Comparison of ENCODE assay signal across 30 cellular contexts in the genomic region with DNA sequence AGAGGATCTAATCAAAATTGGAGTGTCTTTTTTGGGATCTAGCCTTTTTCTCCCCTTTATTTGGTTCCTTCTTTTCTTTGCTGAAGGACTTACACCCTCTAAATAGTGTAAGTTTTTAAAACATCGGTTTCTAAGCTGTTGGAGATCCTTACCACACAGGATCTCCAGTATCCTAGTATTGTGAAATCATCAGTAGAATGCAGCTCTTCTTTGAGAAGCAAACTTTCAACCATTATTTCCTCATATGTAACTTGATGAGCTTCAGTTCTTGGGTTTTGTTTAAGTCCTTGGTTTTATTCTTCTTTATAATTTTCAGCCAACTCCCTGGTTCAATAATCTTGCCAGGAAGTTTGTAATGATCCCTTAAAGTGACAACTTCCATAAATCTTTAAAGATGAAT. TPM values are rescaled to one million over a fixed set of nuclear protein-coding genes. Genes with fewer than 3 reads are reported as not detected.
DNase-seq lines count a peak whose midpoint lies in the region; ATAC-seq and TF ChIP-seq lines count a peak whose summit lies in the region.
"Had no signal": no experiment of that assay in that cellular context is flagged by ENCODE, and none has a peak within 500 bp of the region (broad histone marks: within the 10 kb centered on the region; RNA-seq: fewer than 3 reads in every experiment).

No MANE protein-coding gene starts in this region.

- H3F3A ChIP-seq in neural progenitor cell (ENCODE audit: low read depth): no peaks in the 10 kb centered on the region

- POLR2A ChIA-PET in MCF 10A (lab: Yijun Ruan, JAX): no interaction called here

- no peak overlapping the region for H3K4me2 ChIP-seq in neural progenitor cell
- H3K4me2 ChIP-seq: A549 had no signal

- TF ChIP-seq POLR2A in breast epithelium (IDR thresholded peaks at IDR 0.05): no peak

- H3K4me1 ChIP-seq in breast epithelium (no peaks in the 10 kb centered on the region), adipocyte (ENCODE audit: control insufficient read depth, insufficient read depth, low read length) (peaks cover 15% of the 10 kb centered on the region), neural progenitor cell (peaks cover 6% of the 10 kb centered on the region)
- H3K4me1 ChIP-seq: A549, esophagus muscularis mucosa, psoas muscle, SJSA1 had no signal

- H3K9me3 Mint-ChIP-seq in MCF 10A (ENCODE audit: unreplicated experiment) (no peaks in the 10 kb centered on the region), neural progenitor cell (no peaks in the 10 kb centered on the region)
- H3K9me3 Mint-ChIP-seq: activated T-cell treated with anti-CD3 and anti-CD28 coated beads, Interleukin-2, amount 50 U/mL, for 24 hours; endodermal cell; IgD-negative memory B cell had no signal

- no peaks in the 10 kb centered on the region for H3K36me3 ChIP-seq in breast epithelium
- H3K36me3 ChIP-seq in adipocyte (ENCODE audit: control insufficient read depth, insufficient read depth, low read length, severe bottlenecking): peaks cover 45% of the 10 kb centered on the region
- no peaks in the 10 kb centered on the region for H3K36me3 ChIP-seq in neural progenitor cell
- H3K36me3 ChIP-seq: SJSA1 had no signal

- H3K79me2 ChIP-seq in neural progenitor cell (ENCODE audit: low read depth): no peaks in the 10 kb centered on the region

- intact Hi-C loops in breast epithelium (cut with DNase I; ENCODE audit: low total_unique reads): no loop called here
- intact Hi-C loops in MCF 10A (cut with micrococcal nuclease): loop anchor here (5.0 kb wide), 1 partner anchor 282 kb away; no protein-coding TSS in a partner anchor

- no peaks in the 10 kb centered on the region for H3K9me3 ChIP-seq in breast epithelium
- no peaks in the 10 kb centered on the region for H3K9me3 ChIP-seq in adipocyte (ENCODE audit: control insufficient read depth, low read length)
- H3K9me3 ChIP-seq in neural progenitor cell (ENCODE audit: low read depth): no peaks in the 10 kb centered on the region
- H3K9me3 ChIP-seq: A549, esophagus muscularis mucosa, MG63, psoas muscle, SJSA1 had no signal

- ATAC-seq in GM21786 (IDR thresholded peaks at IDR 0.05; ENCODE audit: unreplicated experiment): no peak
- ATAC-seq: A549; activated CD4-positive, alpha-beta T cell treated with anti-CD3 and anti-CD28 coated beads for 36 hours; HCT116; psoas muscle had no signal

- TF ChIP-seq CTCF in breast epithelium (IDR thresholded peaks at IDR 0.05): no peak
- TF ChIP-seq CTCF in MCF 10A (IDR thresholded peaks at IDR 0.05; ENCODE audit: unreplicated experiment): no peak
- no peak for TF ChIP-seq CTCF in neural progenitor cell (IDR thresholded peaks at IDR 0.05)

- H3K4me3 ChIP-seq in breast epithelium (no peak overlapping the region), adipocyte (ENCODE audit: low read length) (no peak overlapping the region), neural progenitor cell (no peak overlapping the region)
- H3K4me3 ChIP-seq: A549, coronary artery, esophagus muscularis mucosa, lung, MG63, psoas muscle, SJSA1 had no signal

- no peak overlapping the region for H3K4me3 Mint-ChIP-seq in MCF 10A (ENCODE audit: unreplicated experiment)
- no peak overlapping the region for H3K4me3 Mint-ChIP-seq in neural progenitor cell
- H3K4me3 Mint-ChIP-seq: activated CD4-positive, alpha-beta T cell treated with anti-CD3 and anti-CD28 coated beads for 36 hours; activated T-cell treated with anti-CD3 and anti-CD28 coated beads, Interleukin-2, amount 50 U/mL, for 24 hours; endodermal cell; IgD-negative memory B cell had no signal

- no peak overlapping the region for H3K9ac ChIP-seq in adipocyte (ENCODE audit: low read length)
- no peak overlapping the region for H3K9ac ChIP-seq in neural progenitor cell

- CTCF ChIA-PET in MCF 10A (lab: Yijun Ruan, JAX): interaction anchor here (0.6 to 0.9 kb wide), 2 partner anchors 144 to 288 kb away, joined by 3 read pairs; no protein-coding TSS in a partner anchor

- H3K4me1 Mint-ChIP-seq in MCF 10A (ENCODE audit: insufficient read depth, unreplicated experiment) (no peaks in the 10 kb centered on the region), neural progenitor cell (peaks cover 2% of the 10 kb centered on the region)
- H3K4me1 Mint-ChIP-seq: activated CD4-positive, alpha-beta T cell treated with anti-CD3 and anti-CD28 coated beads for 36 hours had no signal

- DNase-seq in breast epithelium (ENCODE audit: low spot score in 2 of 2) (no peak), MCF 10A (ENCODE audit: unreplicated experiment) (no peak), adipocyte (ENCODE audit: low read depth) (peak; percentile 86), fibroblast of the conjunctiva (ENCODE audit: low read depth) (peak; percentile 51), neural progenitor cell (ENCODE audit: low spot score) (no peak), NCI-H510A treated with DMSO at 0.1 percent for 48 hours (lab: John Stamatoyannopoulos, UW) (no peak), HT-29 (ENCODE audit: low spot score) (no peak)
- DNase-seq: activated CD4-positive, alpha-beta T cell treated with anti-CD3 and anti-CD28 coated beads for 36 hours; activated CD8-positive, alpha-beta memory T cell treated with anti-CD3 and anti-CD28 coated beads for 24 hours; activated T-cell treated with anti-CD3 and anti-CD28 coated beads, Interleukin-2, amount 50 U/mL, for 24 hours; Calu3; DND-41; endodermal cell; glutamatergic neuron; MG63; NCI-H146; NCI-H524; psoas muscle; small intestine; stimulated activated CD4-positive, alpha-beta T cell treated with anti-CD3 and anti-CD28 coated beads, Interleukin-2, amount 100 ng/mL, for 24 hours; substantia nigra had no signal

- peaks cover 23% of the 10 kb centered on the region for H3K36me3 Mint-ChIP-seq in MCF 10A (ENCODE audit: insufficient read depth, unreplicated experiment)
- H3K36me3 Mint-ChIP-seq in neural progenitor cell: peaks cover 32% of the 10 kb centered on the region
- H3K36me3 Mint-ChIP-seq: IgD-negative memory B cell had no signal

- H3K27me3 ChIP-seq in breast epithelium (no peaks in the 10 kb centered on the region), adipocyte (replicated peaks; ENCODE audit: control insufficient read depth, insufficient read depth, low read length) (no peaks in the 10 kb centered on the region), neural progenitor cell (no peaks in the 10 kb centered on the region)
- H3K27me3 ChIP-seq: esophagus muscularis mucosa, MG63, SJSA1 had no signal

- H4K20me1 ChIP-seq in neural progenitor cell (ENCODE audit: low read depth): no peaks in the 10 kb centered on the region

- BruUV-seq in MCF 10A (replicated peaks; lab: Mats Ljungman, UMichigan): no TSS peak

- peak overlapping the region; percentile 3 to 32 for H3K27ac ChIP-seq in breast epithelium
- no peak overlapping the region for H3K27ac ChIP-seq in neural progenitor cell
- H3K27ac ChIP-seq: A549, C4-2B, coronary artery, esophagus muscularis mucosa, psoas muscle, SJSA1 had no signal

- no peaks in the 10 kb centered on the region for H3K27me3 Mint-ChIP-seq in MCF 10A (ENCODE audit: insufficient read depth, unreplicated experiment)
- H3K27me3 Mint-ChIP-seq in neural progenitor cell (ENCODE audit: insufficient read depth, low read depth): no peaks in the 10 kb centered on the region
- H3K27me3 Mint-ChIP-seq: activated CD4-positive, alpha-beta T cell treated with anti-CD3 and anti-CD28 coated beads for 36 hours; activated T-cell treated with anti-CD3 and anti-CD28 coated beads, Interleukin-2, amount 50 U/mL, for 24 hours had no signal

- no peak overlapping the region for H3K27ac Mint-ChIP-seq in MCF 10A (ENCODE audit: low read depth, unreplicated experiment)
- H3K27ac Mint-ChIP-seq in neural progenitor cell: no peak overlapping the region
- H3K27ac Mint-ChIP-seq: activated CD4-positive, alpha-beta T cell treated with anti-CD3 and anti-CD28 coated beads for 36 hours; activated T-cell treated with anti-CD3 and anti-CD28 coated beads, Interleukin-2, amount 50 U/mL, for 24 hours; endodermal cell; IgD-negative memory B cell had no signal

- H2AFZ ChIP-seq in neural progenitor cell (replicated peaks): no peak overlapping the region

RNA-seq across cellular contexts. Expression of gene TTC23L, which starts 35.0 kb away (rescaled TPM):
- total RNA-seq in breast epithelium (1 to 10 TPM in 2 of 3 donors, not detected in 1; 1.3 to 2.0 TPM), MCF 10A (2022) (0.14 and 0.69 TPM in 2 replicates), neural progenitor cell (ENCODE audit: low replicate concordance) (0.96 and 1.3 TPM in 2 replicates)
- not detected in 2 replicates for total RNA-seq in HT-29 (2014; rRNA removed; shearing (Covaris generic))
- total RNA-seq: esophagus muscularis mucosa, psoas muscle, SJSA1 had no signal

Comparison
In these comparisons a context has a peak if more than half of its experiments do, and no peak if none do; other contexts are left out.
1. DNase-seq: peak in adipocyte (single experiment) and fibroblast of the conjunctiva (single experiment); none in breast epithelium (0 of 2), MCF 10A (single experiment), neural progenitor cell (single experiment), NCI-H510A treated with DMSO at 0.1 percent for 48 hours (single experiment) and HT-29 (single experiment).